8 cellular contexts compared by ENCODE assay signal in the genomic region with DNA sequence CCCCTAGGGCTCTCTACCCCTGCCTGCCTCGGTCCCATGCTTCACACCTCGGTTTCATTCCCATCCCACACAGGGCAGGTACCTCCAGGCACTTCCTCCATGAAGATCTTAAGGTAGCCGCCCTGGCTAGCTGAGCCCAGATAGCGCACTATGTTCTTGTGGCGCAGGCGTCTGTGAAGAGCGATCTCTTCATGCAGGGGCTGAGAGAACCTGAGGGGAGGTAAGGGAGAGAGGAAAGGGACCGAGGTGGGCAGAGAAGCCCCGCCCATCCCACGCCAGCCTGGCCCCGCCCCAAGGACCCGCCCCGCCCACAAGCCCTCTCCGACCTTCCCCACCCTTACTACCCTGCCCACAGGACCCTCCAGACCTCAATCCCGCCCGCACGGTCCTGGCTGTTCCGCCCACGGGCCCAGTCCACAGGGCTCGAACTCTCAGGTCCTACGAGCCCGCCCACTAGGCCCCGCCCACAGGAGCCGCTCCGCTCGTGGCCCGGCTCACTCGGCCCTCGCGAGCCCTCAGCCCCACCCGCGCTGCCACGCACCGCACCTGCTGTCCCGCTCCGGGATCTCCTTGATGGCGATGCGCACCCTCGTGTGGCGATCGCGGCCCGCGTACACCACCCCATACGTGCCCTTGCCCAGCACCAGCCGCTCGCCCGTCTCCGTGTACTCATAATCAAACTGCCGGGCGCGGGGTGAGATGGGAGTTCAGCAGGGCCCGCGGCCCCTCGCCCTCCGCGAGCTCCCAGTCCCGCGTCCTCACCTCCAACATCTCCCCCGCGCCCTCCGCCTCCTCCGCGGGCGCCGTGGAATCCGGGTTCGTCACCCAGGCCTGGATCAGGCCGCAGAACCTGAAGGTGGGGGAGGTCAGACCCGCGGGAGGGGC. TPM values are rescaled to one million over a fixed set of nuclear protein-coding genes. Genes with fewer than 3 reads are reported as not detected.
DNase-seq lines count a peak whose midpoint lies in the region; ATAC-seq, FAIRE-seq and TF ChIP-seq lines count a peak whose summit lies in the region.
"Had no signal": no experiment of that assay in that cellular context is flagged by ENCODE, and none has a peak within 500 bp of the region (broad histone marks: within the 10 kb centered on the region; RNA-seq: fewer than 3 reads in every experiment).

No MANE protein-coding gene starts in this region.

- no peaks in the 10 kb centered on the region for H3K79me1 ChIP-seq in neuronal stem cell (ENCODE audit: low read depth, low read length)

- H3K4me1 ChIP-seq in astrocyte (ENCODE audit: insufficient read depth, low read length) (peaks cover 7% of the 10 kb centered on the region), neuronal stem cell (ENCODE audit: control insufficient read depth in 2 of 2, insufficient read depth in 1 of 2, low read depth in 1 of 2, low read length in 2 of 2) (peaks cover 12 to 33% of the 10 kb centered on the region in 2 donors)

- no peaks in the 10 kb centered on the region for H3K79me2 ChIP-seq in astrocyte (ENCODE audit: insufficient read depth, low read length)

- H4K20me1 ChIP-seq in astrocyte (ENCODE audit: insufficient read depth, low read length) = no peaks in the 10 kb centered on the region

- ATAC-seq in HG02798 (IDR thresholded peaks at IDR 0.05; ENCODE audit: poor library complexity, unreplicated experiment) (peak; percentile 31), GM19452 (IDR thresholded peaks at IDR 0.05; ENCODE audit: unreplicated experiment) (no peak)

- H3K9me3 ChIP-seq in astrocyte (ENCODE audit: insufficient read depth, low read depth, low read length) (no peaks in the 10 kb centered on the region), neuronal stem cell (replicated peaks in 1 of 2; ENCODE audit: control insufficient read depth in 2 of 2, insufficient read depth in 1 of 2, low read depth in 1 of 2, low read length in 2 of 2) (no peaks in the 10 kb centered on the region)
- H3K9me3 ChIP-seq: MG63, prostate gland had no signal

- no peak overlapping the region for H3K4me3 Mint-ChIP-seq in astrocyte (ENCODE audit: unreplicated experiment)

- H4K8ac ChIP-seq in neuronal stem cell (ENCODE audit: low read depth, low read length) = no peak overlapping the region

- H3K9me3 Mint-ChIP-seq in astrocyte (ENCODE audit: unreplicated experiment) = no peaks in the 10 kb centered on the region

- H3K14ac ChIP-seq in neuronal stem cell (ENCODE audit: low read length) = peak overlapping the region; percentile 94

- peaks cover 37% of the 10 kb centered on the region for H3K36me3 Mint-ChIP-seq in astrocyte (ENCODE audit: low read depth, unreplicated experiment)

- H3K4me3 ChIP-seq in astrocyte (ENCODE audit: insufficient read depth, low read depth, low read length) (no peak overlapping the region), neuronal stem cell (ENCODE audit: low read length in 2 of 2) (peak overlapping the region in 1 of 2 donors; percentile 86)
- H3K4me3 ChIP-seq: MG63, prostate gland had no signal

- H3K4ac ChIP-seq in neuronal stem cell (ENCODE audit: low read length) = peak overlapping the region; percentile 57

- no peak overlapping the region for H3K27ac Mint-ChIP-seq in astrocyte (ENCODE audit: unreplicated experiment)

- peaks cover 3% of the 10 kb centered on the region for H3K36me3 ChIP-seq in astrocyte (ENCODE audit: insufficient read depth, low read length)
- peaks cover 3 to 72% of the 10 kb centered on the region in 2 donors for H3K36me3 ChIP-seq in neuronal stem cell (replicated peaks in 1 of 2; ENCODE audit: control insufficient read depth in 2 of 2, insufficient read depth in 2 of 2, low read length in 2 of 2)

- H2BK12ac ChIP-seq in neuronal stem cell (ENCODE audit: low read length) = peak overlapping the region; percentile 80

- H2AK5ac ChIP-seq in neuronal stem cell (ENCODE audit: low read depth, low read length) = peak overlapping the region; percentile 88

- H3K4me1 Mint-ChIP-seq in astrocyte (ENCODE audit: low read depth, unreplicated experiment) = peaks cover 2% of the 10 kb centered on the region

- no CpG with 5 or more reads among the region's 71 CpGs for WGBS in neuronal stem cell (ENCODE audit: extremely low coverage in 2 of 2, insufficient read length in 2 of 2, insufficient replicate concordance in 1 of 2), 2 donors

- H3K4me2 ChIP-seq in astrocyte (ENCODE audit: low read length) (peak overlapping the region; percentile 71), neuronal stem cell (ENCODE audit: insufficient read depth, low read length, poor library complexity, severe bottlenecking) (peak overlapping the region; percentile 97)

- H3K27me3 ChIP-seq in astrocyte (ENCODE audit: insufficient read depth, low read length) (no peaks in the 10 kb centered on the region), neuronal stem cell (ENCODE audit: control insufficient read depth in 3 of 3, insufficient read depth in 3 of 3, low read depth in 1 of 3, low read length in 3 of 3) (peaks cover 0 to 43% (median 9%) of the 10 kb centered on the region in 3 experiments)
- H3K27me3 ChIP-seq: MG63 had no signal

- peaks cover 33% of the 10 kb centered on the region for H3K27me3 Mint-ChIP-seq in astrocyte (ENCODE audit: low read depth, unreplicated experiment)

- peak overlapping the region; percentile 84 for H2BK120ac ChIP-seq in neuronal stem cell (ENCODE audit: low read depth, low read length)

- peak overlapping the region; percentile 97 for H3K23ac ChIP-seq in neuronal stem cell (ENCODE audit: low read depth, low read length, poor library complexity)

- H3K27ac ChIP-seq in astrocyte (ENCODE audit: low read depth, low read length) (no peak overlapping the region), neuronal stem cell (replicated peaks; ENCODE audit: low read length) (no peak overlapping the region)
- H3K27ac ChIP-seq: prostate gland had no signal

- FAIRE-seq in astrocyte (lab: Jason Lieb, UNC) = no peak

- H2AFZ ChIP-seq in astrocyte (ENCODE audit: low read depth, low read length) (peak overlapping the region; percentile 60), neuronal stem cell (ENCODE audit: low read length) (no peak overlapping the region)

- H4K91ac ChIP-seq in neuronal stem cell (ENCODE audit: low read depth, low read length, poor library complexity) = peak overlapping the region; percentile 22

- H2BK5ac ChIP-seq in neuronal stem cell (ENCODE audit: low read length) = peak overlapping the region; percentile 47

- H3K9ac ChIP-seq in astrocyte (ENCODE audit: low read length) (no peak overlapping the region), neuronal stem cell (ENCODE audit: low read depth, low read length, poor library complexity) (peak overlapping the region; percentile 98)

- DNase-seq in astrocyte (ENCODE audit: low read depth) = no peak
- DNase-seq in neuronal stem cell (ENCODE audit: low spot score) = no peak
- no peak for DNase-seq in HUDEP-2 (lab: John Stamatoyannopoulos, UW; ENCODE audit: unreplicated experiment in 76 of 76)
- no peak for DNase-seq in NCI-H2029 (lab: John Stamatoyannopoulos, UW)
- DNase-seq: MG63 had no signal

- peak overlapping the region; percentile 95 for H2BK15ac ChIP-seq in neuronal stem cell (ENCODE audit: low read length)

- TF ChIP-seq CTCF in astrocyte (IDR thresholded peaks at IDR 0.05; ENCODE audit: insufficient read depth, low read depth, low read length) = no peak

- peak overlapping the region; percentile 100 for H3K18ac ChIP-seq in neuronal stem cell (ENCODE audit: low read length)

RNA-seq across cellular contexts. Expression of a gene that starts 6.4 kb away (rescaled TPM):
- 12.8 and 16.8 TPM in 2 replicates for total RNA-seq in astrocyte
- polyA plus RNA-seq in neuronal stem cell (2013, experiment 1 of 2) = 8.4 TPM
- polyA plus RNA-seq in neuronal stem cell (2013, experiment 2 of 2) = 8.3 TPM

RNA-seq across cellular contexts. Expression of a gene that starts 14.2 kb away (rescaled TPM):
- total RNA-seq in astrocyte = not detected in 2 replicates
- not detected for polyA plus RNA-seq in neuronal stem cell (2013, experiment 1 of 2)
- polyA plus RNA-seq in neuronal stem cell (2013, experiment 2 of 2) = not detected

RNA-seq across cellular contexts. Expression of a gene that starts 18.6 kb away (rescaled TPM):
- total RNA-seq in astrocyte = 10.7 and 12.2 TPM in 2 replicates
- polyA plus RNA-seq in neuronal stem cell (2013, experiment 1 of 2) = 8.5 TPM
- polyA plus RNA-seq in neuronal stem cell (2013, experiment 2 of 2) = 8.0 TPM

RNA-seq across cellular contexts. Expression of a gene that starts 22.7 kb away (rescaled TPM):
- total RNA-seq in astrocyte = not detected in 2 replicates
- 0.07 TPM for polyA plus RNA-seq in neuronal stem cell (2013, experiment 1 of 2)
- polyA plus RNA-seq in neuronal stem cell (2013, experiment 2 of 2) = 0.10 TPM

RNA-seq across cellular contexts. Expression of a gene that starts 32.0 kb away (rescaled TPM):
- 0.75 and 0.86 TPM in 2 replicates for total RNA-seq in astrocyte
- 7.5 TPM for polyA plus RNA-seq in neuronal stem cell (2013, experiment 1 of 2)
- polyA plus RNA-seq in neuronal stem cell (2013, experiment 2 of 2) = 7.8 TPM
